In the genomic region with DNA sequence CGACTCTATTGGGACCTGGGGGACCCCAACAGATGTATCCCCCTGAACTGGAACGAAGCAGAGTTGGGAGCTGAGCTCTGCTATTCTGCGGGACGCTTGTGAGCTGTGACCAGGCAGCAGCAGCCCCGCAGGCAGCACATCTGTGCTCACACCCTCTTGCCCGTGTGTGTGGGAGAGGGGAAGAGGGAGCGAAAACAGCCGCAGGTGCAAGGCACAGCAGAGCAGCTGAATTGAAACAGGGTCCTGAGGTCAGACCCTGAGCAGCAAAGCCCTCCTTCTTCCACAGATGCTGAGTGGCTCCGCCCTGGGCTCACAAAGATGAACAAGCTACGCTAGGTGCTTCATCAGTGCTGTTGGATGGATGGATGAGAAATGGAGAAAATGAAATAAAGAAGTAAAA, we compare ENCODE assay signal across 16 cellular contexts.
DNase-seq lines count a peak whose midpoint lies in the region; ATAC-seq and TF ChIP-seq lines count a peak whose summit lies in the region.
"Had no signal": no experiment of that assay in that cellular context is flagged by ENCODE, and none has a peak within 500 bp of the region (broad histone marks: within the 10 kb centered on the region; RNA-seq: fewer than 3 reads in every experiment).

No MANE protein-coding gene starts in this region.

- no peaks in the 10 kb centered on the region for H3K9me3 ChIP-seq in BLaER1 treated with 17β-estradiol and CSF1 and Interleukin-3, amounts not matched to agents 10 nM and 100 nM (replicated peaks in 1 of 11)
- no peaks in the 10 kb centered on the region for H3K9me3 ChIP-seq in DND-41 (ENCODE audit: insufficient read depth, low read length, severe bottlenecking)
- H3K9me3 ChIP-seq in trophoblast cell (ENCODE audit: insufficient read depth, low read depth, low read length) = no peaks in the 10 kb centered on the region
- no peaks in the 10 kb centered on the region for H3K9me3 ChIP-seq in A673 (ENCODE audit: low read depth, low read length, poor library complexity, severe bottlenecking)
- H3K9me3 ChIP-seq: A549, MG63 had no signal

- H4K12ac ChIP-seq in trophoblast cell (ENCODE audit: low read depth, low read length) = no peak overlapping the region

- H2AK5ac ChIP-seq in trophoblast cell (ENCODE audit: low read length) = no peak overlapping the region

- CTCF ChIA-PET in A673 (lab: Charles Lee) = no interaction called here

- ATAC-seq in DND-41 (ENCODE audit: insufficient read depth, low read depth) (peak; percentile 86), HG03045 (IDR thresholded peaks at IDR 0.05; ENCODE audit: unreplicated experiment) (no peak)
- ATAC-seq: A549, HepG2, K562, T-cell had no signal

- no peak overlapping the region for H2BK120ac ChIP-seq in trophoblast cell (ENCODE audit: insufficient read depth, low read length, poor library complexity)

- H3K4me1 ChIP-seq in BLaER1 treated with 17β-estradiol and CSF1 and Interleukin-3, amounts not matched to agents 10 nM and 100 nM = peaks cover 10 to 100% (median 61%) of the 10 kb centered on the region in 10 experiments; a peak in 19 of 20 replicates
- H3K4me1 ChIP-seq in DND-41 (ENCODE audit: insufficient read depth, low read length) (peaks cover 81% of the 10 kb centered on the region), trophoblast cell (ENCODE audit: control insufficient read depth in 1 of 2, insufficient read depth in 2 of 2, low read length in 2 of 2) (no peaks in the 10 kb centered on the region), A673 (ENCODE audit: insufficient read depth, low read length, poor library complexity, severe bottlenecking) (no peaks in the 10 kb centered on the region)

- H3K14ac ChIP-seq in trophoblast cell (ENCODE audit: low read length) = no peak overlapping the region

- no peak for TF ChIP-seq CTCF in DND-41 (IDR thresholded peaks at IDR 0.05; ENCODE audit: borderline replicate concordance, extremely low read depth, low read length, poor library complexity, severe bottlenecking)
- TF ChIP-seq CTCF in A673 (conservative IDR thresholded peaks at IDR 0.05; ENCODE audit: low read depth, low read length) = no peak

- H3K27me3 ChIP-seq in BLaER1 treated with 17β-estradiol and CSF1 and Interleukin-3, amounts not matched to agents 10 nM and 100 nM = peaks cover 0 to 7% (median 0%) of the 10 kb centered on the region in 11 experiments; a peak in 1 of 22 replicates
- H3K27me3 ChIP-seq in DND-41 (ENCODE audit: insufficient read depth, low read length, poor library complexity) (peaks cover 7% of the 10 kb centered on the region), trophoblast cell (ENCODE audit: insufficient read depth, low read length) (no peaks in the 10 kb centered on the region), A673 (replicated peaks; ENCODE audit: insufficient read depth, low read depth, low read length, poor library complexity) (no peaks in the 10 kb centered on the region)
- H3K27me3 ChIP-seq: MG63 had no signal

- H3K79me1 ChIP-seq in trophoblast cell (ENCODE audit: low read length) = no peaks in the 10 kb centered on the region

- no peak overlapping the region for H3K9ac ChIP-seq in BLaER1 treated with 17β-estradiol and CSF1 and Interleukin-3, amounts not matched to agents 10 nM and 100 nM
- H3K9ac ChIP-seq in DND-41 (ENCODE audit: low read depth, low read length) = peak overlapping the region; percentile 31; the same call in 1 of the 2 replicates
- peak overlapping the region; percentile 29 for H3K9ac ChIP-seq in trophoblast cell (ENCODE audit: low read length)

- no CpG with 5 or more reads among the region's 10 CpGs for WGBS in trophoblast cell (ENCODE audit: extremely low coverage, insufficient coverage, insufficient read length)

- H4K8ac ChIP-seq in trophoblast cell (ENCODE audit: low read depth, low read length) = no peak overlapping the region

- no peak overlapping the region for H3K4ac ChIP-seq in trophoblast cell (ENCODE audit: low read depth, low read length)

- no peaks in the 10 kb centered on the region for H3K36me3 ChIP-seq in BLaER1 treated with 17β-estradiol and CSF1 and Interleukin-3, amounts not matched to agents 10 nM and 100 nM
- no peaks in the 10 kb centered on the region for H3K36me3 ChIP-seq in DND-41 (ENCODE audit: insufficient read depth, low read length)
- H3K36me3 ChIP-seq in trophoblast cell (ENCODE audit: control insufficient read depth in 1 of 2, insufficient read depth in 2 of 2, low read length in 2 of 2) = no peaks in the 10 kb centered on the region
- no peaks in the 10 kb centered on the region for H3K36me3 ChIP-seq in A673 (ENCODE audit: insufficient read depth, low read length, poor library complexity, severe bottlenecking)
- H3K36me3 ChIP-seq: MG63 had no signal

- H4K91ac ChIP-seq in trophoblast cell (ENCODE audit: low read depth, low read length) = no peak overlapping the region

- no peak overlapping the region for H3K4me3 ChIP-seq in BLaER1 treated with 17β-estradiol and CSF1 and Interleukin-3, amounts not matched to agents 10 nM and 100 nM
- H3K4me3 ChIP-seq in DND-41 (ENCODE audit: low read depth in 1 of 2, low read length in 2 of 2) (no peak overlapping the region), trophoblast cell (ENCODE audit: low read depth, low read length) (no peak overlapping the region), A673 (ENCODE audit: low read depth, low read length, poor library complexity, severe bottlenecking) (no peak overlapping the region)
- H3K4me3 ChIP-seq: A549, K562, MG63 had no signal

- BruUV-seq in A673 (replicated peaks; lab: Mats Ljungman, UMichigan) = no TSS peak

- H2AFZ ChIP-seq in DND-41 (ENCODE audit: low read depth, low read length) (no peak overlapping the region), trophoblast cell (ENCODE audit: insufficient read depth, low read length, poor library complexity) (no peak overlapping the region)

- H3K18ac ChIP-seq in trophoblast cell (ENCODE audit: low read length) = no peak overlapping the region

- H3K23ac ChIP-seq in trophoblast cell (ENCODE audit: low read length) = no peak overlapping the region

- H2BK5ac ChIP-seq in trophoblast cell (ENCODE audit: low read depth, low read length, poor library complexity) = no peak overlapping the region

- POLR2A ChIA-PET in A673 (lab: Charles Lee; ENCODE audit: low non-redundant PET) = no interaction called here

- H2BK12ac ChIP-seq in trophoblast cell (ENCODE audit: low read length) = no peak overlapping the region

- peak overlapping the region in 10 of 11 experiments; percentile 3 to 87 (median 78); a peak in 19 of 22 replicates for H3K4me2 ChIP-seq in BLaER1 treated with 17β-estradiol and CSF1 and Interleukin-3, amounts not matched to agents 10 nM and 100 nM
- H3K4me2 ChIP-seq in DND-41 (ENCODE audit: insufficient read depth, low read length) (0 out of 2 replicates have a peak overlapping the region, but pooled peaks have one; percentile 31), trophoblast cell (ENCODE audit: low read length) (no peak overlapping the region)

- H3K79me2 ChIP-seq in DND-41 (ENCODE audit: insufficient read depth, low read length) (no peaks in the 10 kb centered on the region), trophoblast cell (ENCODE audit: control insufficient read depth, insufficient read depth, low read length, poor library complexity) (no peaks in the 10 kb centered on the region)

- intact Hi-C loops in A673 (cut with micrococcal nuclease; ENCODE audit: unreplicated experiment) = no loop called here

- DNase-seq in DND-41 (peak; percentile 84), NCI-H69 (lab: John Stamatoyannopoulos, UW) (peak; percentile 91), trophoblast cell (no peak), NCI-H1105 treated with DMSO at 0.1 percent for 48 hours (lab: John Stamatoyannopoulos, UW) (no peak), A673 (ENCODE audit: low spot score) (no peak)
- DNase-seq: EL, GDM1, MG63, NCI-H187 treated with DMSO at 0.1 percent for 48 hours, NCI-H82, T-cell had no signal

- H3K27ac ChIP-seq in BLaER1 treated with 17β-estradiol and CSF1 and Interleukin-3, amounts not matched to agents 10 nM and 100 nM = no peak overlapping the region
- peak overlapping the region; percentile 83 for H3K27ac ChIP-seq in DND-41 (ENCODE audit: low read length)
- no peak overlapping the region for H3K27ac ChIP-seq in trophoblast cell (ENCODE audit: low read depth, low read length)
- H3K27ac ChIP-seq in A673 (ENCODE audit: low read depth, low read length, poor library complexity, severe bottlenecking) = no peak overlapping the region

- no peaks in the 10 kb centered on the region for H4K20me1 ChIP-seq in BLaER1 treated with 17β-estradiol and CSF1 and Interleukin-3, amounts not matched to agents 10 nM and 100 nM
- no peaks in the 10 kb centered on the region for H4K20me1 ChIP-seq in DND-41 (ENCODE audit: insufficient read depth, low read length)

Comparison
In these comparisons a context has a peak if more than half of its experiments do, and no peak if none do; other contexts are left out.
1. H3K9ac ChIP-seq: peak in DND-41 (single experiment) and trophoblast cell (single experiment); none in BLaER1 treated with 17β-estradiol and CSF1 and Interleukin-3, amounts not matched to agents 10 nM and 100 nM (0 of 11).
2. DNase-seq: peak in DND-41 (single experiment) and NCI-H69 (single experiment); none in trophoblast cell (0 of 2), NCI-H1105 treated with DMSO at 0.1 percent for 48 hours (single experiment) and A673 (single experiment).